ENCODE assay signal across 9 cellular contexts in the genomic region with DNA sequence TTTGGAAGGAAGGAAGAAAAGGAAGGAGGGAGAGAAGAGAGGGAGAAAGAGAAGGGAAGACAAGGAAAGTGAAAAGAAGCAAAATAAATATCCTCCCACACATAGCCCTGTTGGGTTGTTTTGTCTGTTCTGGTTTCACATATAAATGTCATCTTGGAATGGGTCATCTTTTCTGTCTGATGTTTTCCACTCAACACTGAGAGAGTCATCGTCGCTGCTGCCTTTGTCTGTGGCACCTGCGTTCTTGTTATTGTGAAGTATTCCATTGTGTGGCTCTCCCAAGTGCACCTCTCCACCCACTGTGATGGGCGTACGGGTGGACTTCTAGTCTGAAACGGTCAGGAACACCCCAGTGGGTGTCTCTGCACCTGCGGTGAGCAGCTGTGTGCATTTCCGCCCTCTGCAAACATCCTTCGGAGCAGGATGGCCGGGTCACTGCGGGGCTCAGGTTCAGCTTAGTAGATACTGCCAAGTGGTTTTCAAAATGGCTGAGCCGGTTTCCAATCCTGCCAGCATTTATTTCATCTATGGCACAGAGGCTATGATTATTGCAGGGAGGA. TPM values are rescaled to one million over a fixed set of nuclear protein-coding genes. Genes with fewer than 3 reads are reported as not detected.
DNase-seq lines count a peak whose midpoint lies in the region; ATAC-seq and TF ChIP-seq lines count a peak whose summit lies in the region.
"Had no signal": no experiment of that assay in that cellular context is flagged by ENCODE, and none has a peak within 500 bp of the region (broad histone marks: within the 10 kb centered on the region; RNA-seq: fewer than 3 reads in every experiment).

No MANE protein-coding gene starts in this region.

- POLR2A ChIA-PET in HEK293 (lab: Yijun Ruan, JAX) = no interaction called here

- TF ChIP-seq POLR2A in uterus (IDR thresholded peaks at IDR 0.05) = no peak

- H3K4me3 ChIP-seq in HEK293 (ENCODE audit: low read depth, low read length) (no peak overlapping the region), mucosa of descending colon (no peak overlapping the region), WERI-Rb-1 (ENCODE audit: low read depth, low read length) (no peak overlapping the region), uterus (no peak overlapping the region)
- H3K4me3 ChIP-seq: hepatocyte had no signal

- no peaks in the 10 kb centered on the region for H3K36me3 ChIP-seq in HEK293 (ENCODE audit: control insufficient read depth in 2 of 2, insufficient read depth in 1 of 2, low read length in 2 of 2)
- no peaks in the 10 kb centered on the region for H3K36me3 ChIP-seq in mucosa of descending colon (ENCODE audit: low read depth)
- no peaks in the 10 kb centered on the region for H3K36me3 ChIP-seq in WERI-Rb-1
- H3K36me3 ChIP-seq in uterus = no peaks in the 10 kb centered on the region

- peak; percentile 38 for ATAC-seq in mucosa of descending colon
- ATAC-seq in GM19328 (IDR thresholded peaks at IDR 0.05; ENCODE audit: unreplicated experiment) = no peak

- H3K9me3 ChIP-seq in HEK293 (ENCODE audit: control insufficient read depth, insufficient read depth, low read depth, low read length) = no peaks in the 10 kb centered on the region
- no peaks in the 10 kb centered on the region for H3K9me3 ChIP-seq in mucosa of descending colon
- H3K9me3 ChIP-seq in WERI-Rb-1 (ENCODE audit: severe bottlenecking) = peaks cover 3% of the 10 kb centered on the region
- no peaks in the 10 kb centered on the region for H3K9me3 ChIP-seq in uterus

- H3K4me1 ChIP-seq in HEK293 (ENCODE audit: control insufficient read depth, insufficient read depth, low read length) (no peaks in the 10 kb centered on the region), mucosa of descending colon (ENCODE audit: low read depth) (no peaks in the 10 kb centered on the region), uterus (no peaks in the 10 kb centered on the region)

- no peak overlapping the region for H3K27ac ChIP-seq in HEK293 (ENCODE audit: extremely low read depth, low read depth, low read length)
- H3K27ac ChIP-seq in WERI-Rb-1 = no peak overlapping the region
- H3K27ac ChIP-seq in uterus = no peak overlapping the region
- H3K27ac ChIP-seq: hepatocyte had no signal

- TF ChIP-seq CTCF in HEK293 (tag by site-specific recombination; IDR thresholded peaks at IDR 0.05) = no peak
- TF ChIP-seq CTCF in mucosa of descending colon (IDR thresholded peaks at IDR 0.05) = no peak
- no peak for TF ChIP-seq CTCF in WERI-Rb-1 (IDR thresholded peaks at IDR 0.05; ENCODE audit: low read depth, low read length)
- TF ChIP-seq CTCF in uterus (IDR thresholded peaks at IDR 0.05) = no peak

- intact Hi-C loops in mucosa of descending colon (cut with DNase I, micrococcal nuclease) = no loop called here
- intact Hi-C loops in uterus (cut with DNase I; ENCODE audit: low total_unique reads) = no loop called here

- H3K27me3 ChIP-seq in WERI-Rb-1 (ENCODE audit: insufficient read depth, low read depth, severe bottlenecking) = peaks cover 8% of the 10 kb centered on the region
- no peaks in the 10 kb centered on the region for H3K27me3 ChIP-seq in uterus
- H3K27me3 ChIP-seq: hepatocyte had no signal

- DNase-seq in NCI-H146 treated with DMSO at 0.1 percent for 48 hours (lab: John Stamatoyannopoulos, UW; ENCODE audit: unreplicated experiment) (peak; percentile 86), NCI-H69 (lab: John Stamatoyannopoulos, UW) (peak; percentile 96), mucosa of descending colon (no peak), WERI-Rb-1 (no peak), uterus (no peak)
- DNase-seq: stimulated activated CD4-positive, alpha-beta T cell treated with anti-CD3 and anti-CD28 coated beads, Interleukin-2, amount 100 ng/mL, for 24 hours had no signal

- CTCF ChIA-PET in HEK293 (lab: Yijun Ruan, JAX) = no interaction called here

TF ChIP-seq in HEK293, 187 proteins besides CTCF, POLR2A, EP300 and RAD21:
- TF ChIP-seq EGR2 (tag by site-specific recombination; IDR thresholded peaks at IDR 0.05; ENCODE audit: low read depth) = peak; percentile 34; the same call in 1 of the 2 replicates
- no peak for TF ChIP-seq ZNF626 (tag by site-specific recombination; IDR thresholded peaks at IDR 0.05)
- TF ChIP-seq KLF7 (tag by site-specific recombination; IDR thresholded peaks at IDR 0.05; ENCODE audit: borderline replicate concordance) = no peak

RNA-seq across cellular contexts. Expression of a gene that starts 34.5 kb away (rescaled TPM):
- 10 to 100 TPM; 18.7 to 33.0 (median 22.4) TPM for total RNA-seq in mucosa of descending colon
- 10 to 100 TPM; 24.7 to 43.3 (median 36.6) TPM for total RNA-seq in uterus

Comparison
In these comparisons a context has a peak if more than half of its experiments do, and no peak if none do; other contexts are left out.
1. DNase-seq: peak in NCI-H146 treated with DMSO at 0.1 percent for 48 hours (single experiment) and NCI-H69 (single experiment); none in mucosa of descending colon (0 of 3), WERI-Rb-1 (single experiment) and uterus (0 of 2).